ENCODE assay signal across 25 cellular contexts in genomic region chr10:102123223-102123622, GRCh38. TPM values are rescaled to one million over a fixed set of nuclear protein-coding genes. Genes with fewer than 3 reads are reported as not detected.
DNase-seq lines count a peak whose midpoint lies in the region; ATAC-seq and TF ChIP-seq lines count a peak whose summit lies in the region.
"Had no signal": no experiment of that assay in that cellular context is flagged by ENCODE, and none has a peak within 500 bp of the region (broad histone marks: within the 10 kb centered on the region; RNA-seq: fewer than 3 reads in every experiment).

No MANE protein-coding gene starts in this region.

- peaks cover 16% of the 10 kb centered on the region for H3K4me1 Mint-ChIP-seq in activated naive CD8-positive, alpha-beta T cell treated with anti-CD3 and anti-CD28 coated beads, Interleukin-2, amount 10 ng/mL, durations not matched to agents 7 days and 5 days
- peaks cover 20% of the 10 kb centered on the region for H3K4me1 Mint-ChIP-seq in activated naive CD8-positive, alpha-beta T cell treated with anti-CD3 and anti-CD28 coated beads for 36 hours
- peaks cover 32% of the 10 kb centered on the region for H3K4me1 Mint-ChIP-seq in nephron

- H3K36me3 Mint-ChIP-seq in activated naive CD8-positive, alpha-beta T cell treated with anti-CD3 and anti-CD28 coated beads, Interleukin-2, amount 10 ng/mL, durations not matched to agents 7 days and 5 days: peaks cover 2% of the 10 kb centered on the region
- H3K36me3 Mint-ChIP-seq in activated naive CD8-positive, alpha-beta T cell treated with anti-CD3 and anti-CD28 coated beads for 36 hours: peaks cover 1% of the 10 kb centered on the region
- no peaks in the 10 kb centered on the region for H3K36me3 Mint-ChIP-seq in nephron (ENCODE audit: low read depth)
- H3K36me3 Mint-ChIP-seq: natural killer cell; stimulated activated naive B cell treated with anti-CD40 and anti-IgM and Interleukin-4, amounts not matched to agents 10 μg/mL and 1 μg/mL and 100 μg/mL, for 72 hours had no signal

- H3K9me3 ChIP-seq in esophagus muscularis mucosa: no peaks in the 10 kb centered on the region
- H3K9me3 ChIP-seq in left lung: no peaks in the 10 kb centered on the region
- H3K9me3 ChIP-seq: HAP-1, SJSA1, testis had no signal

- H3K4me3 ChIP-seq in esophagus muscularis mucosa: no peak overlapping the region
- H3K4me3 ChIP-seq in left lung: no peak overlapping the region
- H3K4me3 ChIP-seq: HAP-1, SJSA1, testis had no signal

- TF ChIP-seq POLR2A in esophagus muscularis mucosa (IDR thresholded peaks at IDR 0.05; ENCODE audit: low read depth): no peak

- H3K27me3 ChIP-seq in esophagus muscularis mucosa (no peaks in the 10 kb centered on the region), left lung (no peaks in the 10 kb centered on the region)
- H3K27me3 ChIP-seq: SJSA1, testis had no signal

- TF ChIP-seq EP300 in esophagus muscularis mucosa (IDR thresholded peaks at IDR 0.05): no peak

- H3K27me3 Mint-ChIP-seq in activated naive CD8-positive, alpha-beta T cell treated with anti-CD3 and anti-CD28 coated beads, Interleukin-2, amount 10 ng/mL, durations not matched to agents 7 days and 5 days: no peaks in the 10 kb centered on the region
- H3K27me3 Mint-ChIP-seq in activated naive CD8-positive, alpha-beta T cell treated with anti-CD3 and anti-CD28 coated beads for 36 hours: no peaks in the 10 kb centered on the region
- H3K27me3 Mint-ChIP-seq in nephron (ENCODE audit: low read depth): no peaks in the 10 kb centered on the region
- H3K27me3 Mint-ChIP-seq: dendritic cell treated with granulocyte-macrophage colony-stimulating factor and Interleukin-4, amounts not matched to agents 40 ng/mL and 50 ng/mL, for 4 days; stimulated activated naive B cell treated with anti-CD40 and anti-IgM and Interleukin-4, amounts not matched to agents 10 μg/mL and 1 μg/mL and 100 μg/mL, for 72 hours had no signal

- intact Hi-C loops in esophagus muscularis mucosa (cut with DNase I) (no loop called here), left lung (cut with DNase I) (no loop called here)

- ATAC-seq in activated naive CD8-positive, alpha-beta T cell treated with anti-CD3 and anti-CD28 coated beads, Interleukin-2, amount 10 ng/mL, durations not matched to agents 7 days and 5 days (ENCODE audit: low read depth): no peak
- ATAC-seq in HG03108 (IDR thresholded peaks at IDR 0.05; ENCODE audit: unreplicated experiment) (no peak), HG03442 (IDR thresholded peaks at IDR 0.05; ENCODE audit: unreplicated experiment) (no peak), left lung (no peak)
- ATAC-seq: natural killer cell; right cardiac atrium; stimulated activated naive B cell treated with anti-CD40 and anti-IgM and Interleukin-4, amounts not matched to agents 10 μg/mL and 1 μg/mL and 100 μg/mL, for 72 hours had no signal

- POLR2A ChIA-PET in activated naive CD8-positive, alpha-beta T cell treated with anti-CD3 and anti-CD28 coated beads, Interleukin-2, amount 10 ng/mL, durations not matched to agents 7 days and 5 days (lab: Charles Lee): interaction anchor here (1.2 to 3.9 kb wide), 2 partner anchors 8 to 29 kb away, joined by 5 to 23 read pairs; partner anchors contain the start of genes NOLC1 and PPRC1

- H3K4me1 ChIP-seq in esophagus muscularis mucosa: peaks cover 26 to 36% (median 33%) of the 10 kb centered on the region in 4 donors
- H3K4me1 ChIP-seq in left lung: peaks cover 19 to 25% of the 10 kb centered on the region in 2 donors

- H3K27ac ChIP-seq in esophagus muscularis mucosa (replicated peaks in 1 of 4) (peak overlapping the region in 3 of 4 donors; percentile 99), left lung (no peak overlapping the region)
- H3K27ac ChIP-seq: HL-60, parathyroid adenoma, SJSA1 had no signal

- H3K36me3 ChIP-seq in esophagus muscularis mucosa (no peaks in the 10 kb centered on the region), left lung (no peaks in the 10 kb centered on the region)
- H3K36me3 ChIP-seq: HAP-1, SJSA1 had no signal

- H3K9me3 Mint-ChIP-seq in activated naive CD8-positive, alpha-beta T cell treated with anti-CD3 and anti-CD28 coated beads, Interleukin-2, amount 10 ng/mL, durations not matched to agents 7 days and 5 days: no peaks in the 10 kb centered on the region
- H3K9me3 Mint-ChIP-seq in activated naive CD8-positive, alpha-beta T cell treated with anti-CD3 and anti-CD28 coated beads for 36 hours: no peaks in the 10 kb centered on the region
- H3K9me3 Mint-ChIP-seq in nephron: no peaks in the 10 kb centered on the region
- H3K9me3 Mint-ChIP-seq: dendritic cell treated with granulocyte-macrophage colony-stimulating factor and Interleukin-4, amounts not matched to agents 40 ng/mL and 50 ng/mL, for 4 days; natural killer cell; stimulated activated naive B cell treated with anti-CD40 and anti-IgM and Interleukin-4, amounts not matched to agents 10 μg/mL and 1 μg/mL and 100 μg/mL, for 72 hours had no signal

- peak overlapping the region; percentile 1 for H3K27ac Mint-ChIP-seq in activated naive CD8-positive, alpha-beta T cell treated with anti-CD3 and anti-CD28 coated beads, Interleukin-2, amount 10 ng/mL, durations not matched to agents 7 days and 5 days
- no peak overlapping the region for H3K27ac Mint-ChIP-seq in activated naive CD8-positive, alpha-beta T cell treated with anti-CD3 and anti-CD28 coated beads for 36 hours
- peak overlapping the region; percentile 95 to 100 (median 99) for H3K27ac Mint-ChIP-seq in nephron
- H3K27ac Mint-ChIP-seq: dendritic cell treated with granulocyte-macrophage colony-stimulating factor and Interleukin-4, amounts not matched to agents 40 ng/mL and 50 ng/mL, for 4 days; stimulated activated naive B cell treated with anti-CD40 and anti-IgM and Interleukin-4, amounts not matched to agents 10 μg/mL and 1 μg/mL and 100 μg/mL, for 72 hours had no signal

- DNase-seq in activated naive CD8-positive, alpha-beta T cell treated with anti-CD3 and anti-CD28 coated beads, Interleukin-2, amount 10 ng/mL, durations not matched to agents 7 days and 5 days: no peak
- no peak for DNase-seq in activated naive CD8-positive, alpha-beta T cell treated with anti-CD3 and anti-CD28 coated beads for 36 hours
- DNase-seq in esophagus muscularis mucosa (ENCODE audit: extremely low spot score) (no peak), NCI-H345 treated with DMSO at 0.1 percent for 48 hours (lab: John Stamatoyannopoulos, UW; ENCODE audit: unreplicated experiment) (no peak), left lung (no peak)
- DNase-seq: activated gamma-delta T cell treated with Interleukin-2 at 50 U/mL for 16 hours; amniotic stem cell; DMS53; GF-D8; natural killer cell; NCI-H1048; NCI-H187; NCI-H69; stimulated activated CD4-positive, alpha-beta T cell treated with anti-CD3 and anti-CD28 coated beads, Interleukin-4, amount 100 ng/mL, for 1 hour; stimulated activated naive B cell treated with anti-CD40 and anti-IgM and Interleukin-4, amounts not matched to agents 10 μg/mL and 1 μg/mL and 100 μg/mL, for 72 hours; testis had no signal

- H3K4me3 Mint-ChIP-seq in activated naive CD8-positive, alpha-beta T cell treated with anti-CD3 and anti-CD28 coated beads, Interleukin-2, amount 10 ng/mL, durations not matched to agents 7 days and 5 days: no peak overlapping the region
- H3K4me3 Mint-ChIP-seq in activated naive CD8-positive, alpha-beta T cell treated with anti-CD3 and anti-CD28 coated beads for 36 hours: no peak overlapping the region
- H3K4me3 Mint-ChIP-seq in nephron: peak overlapping the region in 1 of 3 experiments; percentile 95
- H3K4me3 Mint-ChIP-seq: dendritic cell treated with granulocyte-macrophage colony-stimulating factor and Interleukin-4, amounts not matched to agents 40 ng/mL and 50 ng/mL, for 4 days; stimulated activated naive B cell treated with anti-CD40 and anti-IgM and Interleukin-4, amounts not matched to agents 10 μg/mL and 1 μg/mL and 100 μg/mL, for 72 hours had no signal

- 87% methylated on average over 3 of the region's 3 CpGs for WGBS in esophagus muscularis mucosa

- TF ChIP-seq CTCF in esophagus muscularis mucosa (IDR thresholded peaks at IDR 0.05) (no peak), nephron (IDR thresholded peaks at IDR 0.05; ENCODE audit: unreplicated experiment in 3 of 3) (no peak), left lung (IDR thresholded peaks at IDR 0.05) (no peak)

RNA-seq across cellular contexts. Expression of gene LDB1, which starts 3.1 kb away (rescaled TPM):
- 100 to 1,000 TPM; 115 to 117 TPM for total RNA-seq in activated naive CD8-positive, alpha-beta T cell treated with anti-CD3 and anti-CD28 coated beads, Interleukin-2, amount 10 ng/mL, durations not matched to agents 7 days and 5 days
- total RNA-seq in activated naive CD8-positive, alpha-beta T cell treated with anti-CD3 and anti-CD28 coated beads for 36 hours: 10 to 100 TPM; 68.0 to 71.5 TPM
- total RNA-seq in esophagus muscularis mucosa (10 to 100 TPM; 59.4 to 79.7 (median 65.6) TPM), left lung (10 to 100 TPM; 40.3 to 51.0 TPM)

RNA-seq across cellular contexts. Expression of gene PPRC1, which starts 9.6 kb away (rescaled TPM):
- 10 to 100 TPM; 46.4 to 47.4 TPM for total RNA-seq in activated naive CD8-positive, alpha-beta T cell treated with anti-CD3 and anti-CD28 coated beads, Interleukin-2, amount 10 ng/mL, durations not matched to agents 7 days and 5 days
- total RNA-seq in activated naive CD8-positive, alpha-beta T cell treated with anti-CD3 and anti-CD28 coated beads for 36 hours: 100 to 1,000 TPM; 104 to 111 TPM
- total RNA-seq in esophagus muscularis mucosa (10 to 100 TPM; 10.8 to 49.5 (median 20.9) TPM), left lung (10 to 100 TPM; 27.8 to 41.8 TPM)

RNA-seq across cellular contexts. Expression of gene NOLC1, which starts 29.0 kb away (rescaled TPM):
- total RNA-seq in activated naive CD8-positive, alpha-beta T cell treated with anti-CD3 and anti-CD28 coated beads, Interleukin-2, amount 10 ng/mL, durations not matched to agents 7 days and 5 days: 10 to 100 TPM; 73.8 to 78.3 TPM
- total RNA-seq in activated naive CD8-positive, alpha-beta T cell treated with anti-CD3 and anti-CD28 coated beads for 36 hours: 100 to 1,000 TPM; 337 to 346 TPM
- total RNA-seq in esophagus muscularis mucosa (10 to 100 TPM; 28.7 to 83.8 (median 48.5) TPM), left lung (10 to 100 TPM; 34.1 to 55.3 TPM)

RNA-seq across cellular contexts. Expression of gene HPS6, which starts 58.1 kb away (rescaled TPM):
- 10 to 100 TPM; 23.8 to 25.8 TPM for total RNA-seq in activated naive CD8-positive, alpha-beta T cell treated with anti-CD3 and anti-CD28 coated beads, Interleukin-2, amount 10 ng/mL, durations not matched to agents 7 days and 5 days
- total RNA-seq in activated naive CD8-positive, alpha-beta T cell treated with anti-CD3 and anti-CD28 coated beads for 36 hours: 10 to 100 TPM; 21.2 to 21.3 TPM
- 10 to 100 TPM; 21.2 to 40.0 (median 28.2) TPM for total RNA-seq in esophagus muscularis mucosa
- total RNA-seq in left lung: 10 to 100 TPM; 19.1 to 21.0 TPM

Comparison
In these comparisons a context has a peak if more than half of its experiments do, and no peak if none do; other contexts are left out.
1. H3K27ac ChIP-seq: peak in esophagus muscularis mucosa (3 of 4); none in left lung (0 of 2).